20 cellular contexts compared by ENCODE assay signal in genomic region chr11:124608146-124608545, GRCh38. TPM values are rescaled to one million over a fixed set of nuclear protein-coding genes. Genes with fewer than 3 reads are reported as not detected.
"Had no signal": no experiment of that assay in that cellular context is flagged by ENCODE, and none has a peak within 500 bp of the region (broad histone marks: within the 10 kb centered on the region; RNA-seq: fewer than 3 reads in every experiment).

No MANE protein-coding gene starts in this region.

- H3K36me3 ChIP-seq: gastrocnemius medialis, heart left ventricle, left ventricle myocardium inferior, tibial nerve, uterus had no signal

- H3K4me1 ChIP-seq: gastrocnemius medialis, heart left ventricle, left ventricle myocardium inferior, tibial nerve, uterus had no signal

- H3K27ac ChIP-seq: coronary artery, gastrocnemius medialis, heart left ventricle, left ventricle myocardium inferior, tibial nerve, uterus had no signal

- H3K27me3 ChIP-seq: gastrocnemius medialis, heart left ventricle, tibial nerve, uterus had no signal

- DNase-seq: activated CD4-positive, CD25-positive, alpha-beta regulatory T cell treated with anti-CD3 and anti-CD28 coated beads, Interleukin-2, amount 50 U/mL, for 72 hours; activated naive CD4-positive, alpha-beta T cell; activated naive CD8-positive, alpha-beta T cell treated with anti-CD3 and anti-CD28 coated beads, Interleukin-2, amount 10 ng/mL, durations not matched to agents 7 days and 5 days; activated T-cell treated with anti-CD3 and anti-CD28 coated beads for 4 hours; central memory CD4-positive, alpha-beta T cell; effector CD8-positive, alpha-beta T cell; gastrocnemius medialis; heart left ventricle; left ventricle myocardium inferior; natural killer cell; posterior cingulate gyrus; retina; stimulated activated CD4-positive, alpha-beta T cell treated with anti-CD3 and anti-CD28 coated beads, Interleukin-15, amount 100 ng/mL, for 24 hours; stimulated activated CD4-positive, alpha-beta T cell treated with anti-CD3 and anti-CD28 coated beads, Interleukin-4, amount 100 ng/mL, for 1 hour; stimulated activated naive B cell treated with anti-CD40 and anti-IgM and Interleukin-4, amounts not matched to agents 10 μg/mL and 1 μg/mL and 100 μg/mL, for 72 hours; uterus had no signal

- H3K9me3 ChIP-seq: gastrocnemius medialis, heart left ventricle, left ventricle myocardium inferior, tibial nerve, uterus had no signal

- ATAC-seq: gastrocnemius medialis; heart left ventricle; natural killer cell; stimulated activated naive B cell treated with anti-CD40 and anti-IgM and Interleukin-4, amounts not matched to agents 10 μg/mL and 1 μg/mL and 100 μg/mL, for 72 hours had no signal

- FAIRE-seq: islet of Langerhans had no signal

- H3K4me3 ChIP-seq: coronary artery, gastrocnemius medialis, heart left ventricle, left ventricle myocardium inferior, tibial nerve, uterus had no signal

RNA-seq across cellular contexts. Expression of gene PANX3, which starts 3.1 kb away (rescaled TPM):
- total RNA-seq: activated naive CD8-positive, alpha-beta T cell treated with anti-CD3 and anti-CD28 coated beads, Interleukin-2, amount 10 ng/mL, durations not matched to agents 7 days and 5 days; gastrocnemius medialis; heart left ventricle; left ventricle myocardium inferior; natural killer cell; skeletal muscle tissue; tibial nerve; uterus had no signal
- polyA plus RNA-seq: heart left ventricle had no signal

RNA-seq across cellular contexts. Expression of gene OR8A1, which starts 38.3 kb away (rescaled TPM):
- total RNA-seq: activated naive CD8-positive, alpha-beta T cell treated with anti-CD3 and anti-CD28 coated beads, Interleukin-2, amount 10 ng/mL, durations not matched to agents 7 days and 5 days; gastrocnemius medialis; heart left ventricle; left ventricle myocardium inferior; natural killer cell; skeletal muscle tissue; tibial nerve; uterus had no signal
- polyA plus RNA-seq: heart left ventricle had no signal
